9 cellular contexts compared by ENCODE assay signal in the genomic region with DNA sequence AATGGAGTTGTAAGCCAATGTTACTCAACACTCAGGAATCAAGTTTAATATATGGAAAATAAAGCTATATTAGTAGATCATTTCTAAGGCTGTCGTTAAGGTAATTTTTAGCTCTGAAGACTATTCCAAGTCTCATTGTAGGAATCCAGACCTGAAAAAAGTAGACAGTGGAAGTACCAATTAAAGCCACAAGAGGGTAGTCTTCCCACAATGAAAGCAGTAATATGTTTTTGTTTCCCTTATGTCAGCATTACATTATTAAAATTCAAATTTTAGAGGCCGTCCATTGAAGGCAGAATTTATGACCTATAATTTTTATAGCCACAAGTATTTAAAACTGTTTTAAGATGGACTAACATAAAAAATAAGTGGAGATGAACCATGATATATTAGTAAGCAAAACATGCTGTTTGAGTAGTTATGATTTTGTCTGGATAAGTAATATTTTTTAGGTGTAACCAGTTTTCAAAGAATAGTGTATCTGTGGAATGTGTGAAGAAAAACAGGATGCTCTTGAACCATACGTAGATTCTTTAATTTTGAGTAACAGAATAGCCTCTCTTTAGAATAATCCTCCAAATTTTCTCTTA.
DNase-seq lines count a peak whose midpoint lies in the region; ATAC-seq and TF ChIP-seq lines count a peak whose summit lies in the region.
"Had no signal": no experiment of that assay in that cellular context is flagged by ENCODE, and none has a peak within 500 bp of the region (broad histone marks: within the 10 kb centered on the region; RNA-seq: fewer than 3 reads in every experiment).

No MANE protein-coding gene starts in this region.

- H3K9me3 Mint-ChIP-seq in activated CD8-positive, alpha-beta T cell treated with anti-CD3 and anti-CD28 coated beads for 36 hours: peaks cover 2% of the 10 kb centered on the region
- no peaks in the 10 kb centered on the region for H3K9me3 Mint-ChIP-seq in activated CD8-positive, alpha-beta T cell treated with anti-CD3 and anti-CD28 coated beads, Interleukin-2, amount 10 ng/mL, durations not matched to agents 7 days and 5 days (ENCODE audit: insufficient read depth)
- H3K9me3 Mint-ChIP-seq: dendritic cell treated with granulocyte-macrophage colony-stimulating factor and Interleukin-4, amounts not matched to agents 40 ng/mL and 50 ng/mL, for 4 days had no signal

- H3K4me3 ChIP-seq in testis: no peak overlapping the region

- no peak overlapping the region for H3K27ac ChIP-seq in testis

- TF ChIP-seq POLR2A in testis (IDR thresholded peaks at IDR 0.05): no peak

- H3K27me3 ChIP-seq in testis: no peaks in the 10 kb centered on the region

- CTCF ChIA-PET in activated CD8-positive, alpha-beta T cell treated with anti-CD3 and anti-CD28 coated beads for 36 hours (lab: Charles Lee): interaction anchor here (0.9 kb wide), 1 partner anchor 19 kb away, joined by 3 read pairs; no protein-coding TSS in a partner anchor
- CTCF ChIA-PET in activated CD8-positive, alpha-beta T cell treated with anti-CD3 and anti-CD28 coated beads, Interleukin-2, amount 10 ng/mL, durations not matched to agents 7 days and 5 days (lab: Charles Lee): interaction anchor here (0.7 kb wide), 1 partner anchor 783 kb away, joined by 3 read pairs; no protein-coding TSS in a partner anchor

- H3K4me1 ChIP-seq in testis: no peaks in the 10 kb centered on the region

- no peaks in the 10 kb centered on the region for H3K27me3 Mint-ChIP-seq in activated CD8-positive, alpha-beta T cell treated with anti-CD3 and anti-CD28 coated beads for 36 hours
- H3K27me3 Mint-ChIP-seq in activated CD8-positive, alpha-beta T cell treated with anti-CD3 and anti-CD28 coated beads, Interleukin-2, amount 10 ng/mL, durations not matched to agents 7 days and 5 days (ENCODE audit: low read depth): no peaks in the 10 kb centered on the region
- H3K27me3 Mint-ChIP-seq: dendritic cell treated with granulocyte-macrophage colony-stimulating factor and Interleukin-4, amounts not matched to agents 40 ng/mL and 50 ng/mL, for 4 days had no signal

- H3K9me3 ChIP-seq in testis: no peaks in the 10 kb centered on the region

- H3K36me3 Mint-ChIP-seq in activated CD8-positive, alpha-beta T cell treated with anti-CD3 and anti-CD28 coated beads for 36 hours (ENCODE audit: low read depth): no peaks in the 10 kb centered on the region
- no peaks in the 10 kb centered on the region for H3K36me3 Mint-ChIP-seq in activated CD8-positive, alpha-beta T cell treated with anti-CD3 and anti-CD28 coated beads, Interleukin-2, amount 10 ng/mL, durations not matched to agents 7 days and 5 days (ENCODE audit: low read depth)

- WGBS in testis, 2 donors: 23 to 29% methylated on average over 3 of the region's 3 CpGs

- POLR2A ChIA-PET in activated CD8-positive, alpha-beta T cell treated with anti-CD3 and anti-CD28 coated beads for 36 hours (lab: Charles Lee): no interaction called here
- POLR2A ChIA-PET in activated CD8-positive, alpha-beta T cell treated with anti-CD3 and anti-CD28 coated beads, Interleukin-2, amount 10 ng/mL, durations not matched to agents 7 days and 5 days (lab: Charles Lee): no interaction called here

- H3K36me3 ChIP-seq in testis (ENCODE audit: low read depth, missing control alignments): no peaks in the 10 kb centered on the region

- H3K4me1 Mint-ChIP-seq in activated CD8-positive, alpha-beta T cell treated with anti-CD3 and anti-CD28 coated beads for 36 hours (ENCODE audit: low read depth): no peaks in the 10 kb centered on the region
- H3K4me1 Mint-ChIP-seq in activated CD8-positive, alpha-beta T cell treated with anti-CD3 and anti-CD28 coated beads, Interleukin-2, amount 10 ng/mL, durations not matched to agents 7 days and 5 days (ENCODE audit: low read depth): no peaks in the 10 kb centered on the region

- no peak for ATAC-seq in activated CD8-positive, alpha-beta T cell treated with anti-CD3 and anti-CD28 coated beads for 36 hours
- no peak for ATAC-seq in activated CD8-positive, alpha-beta T cell treated with anti-CD3 and anti-CD28 coated beads, Interleukin-2, amount 10 ng/mL, durations not matched to agents 7 days and 5 days
- peak; percentile 72 for ATAC-seq in HG03342 (IDR thresholded peaks at IDR 0.05; ENCODE audit: unreplicated experiment)
- no peak for ATAC-seq in HG02588 (IDR thresholded peaks at IDR 0.05; ENCODE audit: unreplicated experiment)

- no peak overlapping the region for H3K27ac Mint-ChIP-seq in activated CD8-positive, alpha-beta T cell treated with anti-CD3 and anti-CD28 coated beads for 36 hours
- H3K27ac Mint-ChIP-seq in activated CD8-positive, alpha-beta T cell treated with anti-CD3 and anti-CD28 coated beads, Interleukin-2, amount 10 ng/mL, durations not matched to agents 7 days and 5 days: no peak overlapping the region
- H3K27ac Mint-ChIP-seq: dendritic cell treated with granulocyte-macrophage colony-stimulating factor and Interleukin-4, amounts not matched to agents 40 ng/mL and 50 ng/mL, for 4 days had no signal

- intact Hi-C loops in activated CD8-positive, alpha-beta T cell treated with anti-CD3 and anti-CD28 coated beads for 36 hours (cut with micrococcal nuclease): no loop called here
- intact Hi-C loops in testis (cut with DNase I; ENCODE audit: low total_unique reads): no loop called here

- no peak for DNase-seq in activated CD8-positive, alpha-beta T cell treated with anti-CD3 and anti-CD28 coated beads for 36 hours
- no peak for DNase-seq in activated CD8-positive, alpha-beta T cell treated with anti-CD3 and anti-CD28 coated beads, Interleukin-2, amount 10 ng/mL, durations not matched to agents 7 days and 5 days
- DNase-seq in RPMI7951 (ENCODE audit: low read depth): peak; percentile 21
- DNase-seq in fibroblast of peridontal ligament (ENCODE audit: extremely low read depth): peak; percentile 42
- DNase-seq in testis: no peak
- DNase-seq in activated CD4-positive, alpha-beta T cell treated with anti-CD3 and anti-CD28 coated beads for 48 hours: no peak

- peak; percentile 70 for TF ChIP-seq CTCF in activated CD8-positive, alpha-beta T cell treated with anti-CD3 and anti-CD28 coated beads for 36 hours (IDR thresholded peaks at IDR 0.05)
- TF ChIP-seq CTCF in testis (IDR thresholded peaks at IDR 0.05): peak; percentile 21 to 72 (median 51)

- no peak overlapping the region for H3K4me3 Mint-ChIP-seq in activated CD8-positive, alpha-beta T cell treated with anti-CD3 and anti-CD28 coated beads for 36 hours
- H3K4me3 Mint-ChIP-seq in activated CD8-positive, alpha-beta T cell treated with anti-CD3 and anti-CD28 coated beads, Interleukin-2, amount 10 ng/mL, durations not matched to agents 7 days and 5 days: no peak overlapping the region
- H3K4me3 Mint-ChIP-seq: dendritic cell treated with granulocyte-macrophage colony-stimulating factor and Interleukin-4, amounts not matched to agents 40 ng/mL and 50 ng/mL, for 4 days had no signal

Comparison
In these comparisons a context has a peak if more than half of its experiments do, and no peak if none do; other contexts are left out.
1. DNase-seq: peak in RPMI7951 (single experiment) and fibroblast of peridontal ligament (single experiment); none in activated CD8-positive, alpha-beta T cell treated with anti-CD3 and anti-CD28 coated beads for 36 hours (single experiment), activated CD8-positive, alpha-beta T cell treated with anti-CD3 and anti-CD28 coated beads, Interleukin-2, amount 10 ng/mL, durations not matched to agents 7 days and 5 days (single experiment), testis (single experiment) and activated CD4-positive, alpha-beta T cell treated with anti-CD3 and anti-CD28 coated beads for 48 hours (single experiment).